6 cellular contexts compared by ENCODE assay signal in genomic region chr7:72980382-72980781, GRCh38. TPM values are rescaled to one million over a fixed set of nuclear protein-coding genes. Genes with fewer than 3 reads are reported as not detected.
"Had no signal": no experiment of that assay in that cellular context is flagged by ENCODE, and none has a peak within 500 bp of the region (broad histone marks: within the 10 kb centered on the region; RNA-seq: fewer than 3 reads in every experiment).

No MANE protein-coding gene starts in this region.

RNA-seq across cellular contexts. Expression of gene TRIM74, which starts 11.1 kb away (rescaled TPM):
- total RNA-seq: GM23248, H4, H7, HT1080 had no signal
- polyA plus RNA-seq: GM23248 had no signal

RNA-seq across cellular contexts. Expression of gene SPDYE8, which starts 49.2 kb away (rescaled TPM):
- total RNA-seq: GM23248, H4, H7, HepG2, HFFc6, HT1080 had no signal
- polyA plus RNA-seq: HepG2 had no signal
